In the genomic region with DNA sequence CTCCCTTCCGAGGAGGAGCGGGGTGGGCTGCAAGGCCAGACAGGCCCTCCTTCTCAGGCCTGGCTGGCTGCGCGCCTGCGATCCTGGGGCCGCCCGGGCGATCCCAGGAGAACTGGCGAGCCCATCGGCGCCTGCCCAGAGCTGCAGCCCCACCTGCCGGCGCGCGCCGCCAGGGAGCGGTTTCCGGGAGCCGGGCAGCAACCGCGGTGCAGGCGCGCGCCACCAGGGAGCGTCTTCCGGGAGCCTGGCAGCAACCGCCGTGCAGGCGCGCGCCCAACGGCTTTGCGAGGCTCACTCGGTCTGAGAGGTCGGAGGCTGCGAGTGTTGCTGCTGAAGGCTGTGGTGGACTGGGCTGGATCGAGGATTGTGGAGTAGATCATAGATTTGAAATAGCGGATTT, we compare ENCODE assay signal across 1 cellular context.
TF ChIP-seq lines count a peak whose summit lies in the region.

No MANE protein-coding gene starts in this region.

TF ChIP-seq in GM23338, 12 proteins besides CTCF, POLR2A, EP300 and RAD21 (continued from another document):
- TF ChIP-seq, protein P1, sequence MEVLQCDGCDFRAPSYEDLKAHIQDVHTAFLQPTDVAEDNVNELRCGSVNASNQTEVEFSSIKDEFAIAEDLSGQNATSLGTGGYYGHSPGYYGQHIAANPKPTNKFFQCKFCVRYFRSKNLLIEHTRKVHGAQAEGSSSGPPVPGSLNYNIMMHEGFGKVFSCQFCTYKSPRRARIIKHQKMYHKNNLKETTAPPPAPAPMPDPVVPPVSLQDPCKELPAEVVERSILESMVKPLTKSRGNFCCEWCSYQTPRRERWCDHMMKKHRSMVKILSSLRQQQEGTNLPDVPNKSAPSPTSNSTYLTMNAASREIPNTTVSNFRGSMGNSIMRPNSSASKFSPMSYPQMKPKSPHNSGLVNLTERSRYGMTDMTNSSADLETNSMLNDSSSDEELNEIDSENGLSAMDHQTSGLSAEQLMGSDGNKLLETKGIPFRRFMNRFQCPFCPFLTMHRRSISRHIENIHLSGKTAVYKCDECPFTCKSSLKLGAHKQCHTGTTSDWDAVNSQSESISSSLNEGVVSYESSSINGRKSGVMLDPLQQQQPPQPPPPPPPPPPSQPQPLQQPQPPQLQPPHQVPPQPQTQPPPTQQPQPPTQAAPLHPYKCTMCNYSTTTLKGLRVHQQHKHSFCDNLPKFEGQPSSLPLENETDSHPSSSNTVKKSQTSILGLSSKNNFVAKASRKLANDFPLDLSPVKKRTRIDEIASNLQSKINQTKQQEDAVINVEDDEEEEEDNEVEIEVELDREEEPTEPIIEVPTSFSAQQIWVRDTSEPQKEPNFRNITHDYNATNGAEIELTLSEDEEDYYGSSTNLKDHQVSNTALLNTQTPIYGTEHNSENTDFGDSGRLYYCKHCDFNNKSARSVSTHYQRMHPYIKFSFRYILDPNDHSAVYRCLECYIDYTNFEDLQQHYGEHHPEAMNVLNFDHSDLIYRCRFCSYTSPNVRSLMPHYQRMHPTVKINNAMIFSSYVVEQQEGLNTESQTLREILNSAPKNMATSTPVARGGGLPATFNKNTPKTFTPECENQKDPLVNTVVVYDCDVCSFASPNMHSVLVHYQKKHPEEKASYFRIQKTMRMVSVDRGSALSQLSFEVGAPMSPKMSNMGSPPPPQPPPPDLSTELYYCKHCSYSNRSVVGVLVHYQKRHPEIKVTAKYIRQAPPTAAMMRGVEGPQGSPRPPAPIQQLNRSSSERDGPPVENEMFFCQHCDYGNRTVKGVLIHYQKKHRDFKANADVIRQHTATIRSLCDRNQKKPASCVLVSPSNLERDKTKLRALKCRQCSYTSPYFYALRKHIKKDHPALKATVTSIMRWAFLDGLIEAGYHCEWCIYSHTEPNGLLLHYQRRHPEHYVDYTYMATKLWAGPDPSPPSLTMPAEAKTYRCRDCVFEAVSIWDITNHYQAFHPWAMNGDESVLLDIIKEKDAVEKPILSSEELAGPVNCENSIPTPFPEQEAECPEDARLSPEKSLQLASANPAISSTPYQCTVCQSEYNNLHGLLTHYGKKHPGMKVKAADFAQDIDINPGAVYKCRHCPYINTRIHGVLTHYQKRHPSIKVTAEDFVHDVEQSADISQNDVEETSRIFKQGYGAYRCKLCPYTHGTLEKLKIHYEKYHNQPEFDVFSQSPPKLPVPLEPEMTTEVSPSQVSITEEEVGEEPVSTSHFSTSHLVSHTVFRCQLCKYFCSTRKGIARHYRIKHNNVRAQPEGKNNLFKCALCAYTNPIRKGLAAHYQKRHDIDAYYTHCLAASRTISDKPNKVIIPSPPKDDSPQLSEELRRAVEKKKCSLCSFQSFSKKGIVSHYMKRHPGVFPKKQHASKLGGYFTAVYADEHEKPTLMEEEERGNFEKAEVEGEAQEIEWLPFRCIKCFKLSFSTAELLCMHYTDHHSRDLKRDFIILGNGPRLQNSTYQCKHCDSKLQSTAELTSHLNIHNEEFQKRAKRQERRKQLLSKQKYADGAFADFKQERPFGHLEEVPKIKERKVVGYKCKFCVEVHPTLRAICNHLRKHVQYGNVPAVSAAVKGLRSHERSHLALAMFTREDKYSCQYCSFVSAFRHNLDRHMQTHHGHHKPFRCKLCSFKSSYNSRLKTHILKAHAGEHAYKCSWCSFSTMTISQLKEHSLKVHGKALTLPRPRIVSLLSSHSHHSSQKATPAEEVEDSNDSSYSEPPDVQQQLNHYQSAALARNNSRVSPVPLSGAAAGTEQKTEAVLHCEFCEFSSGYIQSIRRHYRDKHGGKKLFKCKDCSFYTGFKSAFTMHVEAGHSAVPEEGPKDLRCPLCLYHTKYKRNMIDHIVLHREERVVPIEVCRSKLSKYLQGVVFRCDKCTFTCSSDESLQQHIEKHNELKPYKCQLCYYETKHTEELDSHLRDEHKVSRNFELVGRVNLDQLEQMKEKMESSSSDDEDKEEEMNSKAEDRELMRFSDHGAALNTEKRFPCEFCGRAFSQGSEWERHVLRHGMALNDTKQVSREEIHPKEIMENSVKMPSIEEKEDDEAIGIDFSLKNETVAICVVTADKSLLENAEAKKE (CRISPR knock-in tag; IDR thresholded peaks at IDR 0.05) = no peak
- TF ChIP-seq CREB1 (CRISPR knock-in tag; IDR thresholded peaks at IDR 0.05; ENCODE audit: low read depth) = no peak
- no peak for TF ChIP-seq EZH2 (IDR thresholded peaks at IDR 0.05; ENCODE audit: low read depth, unreplicated experiment)
- TF ChIP-seq NANOG (IDR thresholded peaks at IDR 0.05; ENCODE audit: borderline replicate concordance) = no peak
